ENCODE assay signal across 12 cellular contexts in genomic region chr20:48574383-48574782, GRCh38.
DNase-seq lines count a peak whose midpoint lies in the region; FAIRE-seq and TF ChIP-seq lines count a peak whose summit lies in the region.
"Had no signal": no experiment of that assay in that cellular context is flagged by ENCODE, and none has a peak within 500 bp of the region (broad histone marks: within the 10 kb centered on the region; RNA-seq: fewer than 3 reads in every experiment).

No MANE protein-coding gene starts in this region.

- H3K4me3 ChIP-seq in OCI-LY7 (ENCODE audit: low read depth, low read length, poor library complexity, severe bottlenecking) (no peak overlapping the region), fibroblast of pulmonary artery (replicated peaks; ENCODE audit: low read depth, low read length) (no peak overlapping the region), esophagus squamous epithelium (no peak overlapping the region)
- H3K4me3 ChIP-seq: heart right ventricle, skin epidermis had no signal

- TF ChIP-seq CTCF in D721Med (IDR thresholded peaks at IDR 0.05; ENCODE audit: insufficient read depth, missing control alignments) (peak; percentile 11), OCI-LY7 (conservative IDR thresholded peaks at IDR 0.05; ENCODE audit: low read length) (no peak), fibroblast of pulmonary artery (IDR thresholded peaks at IDR 0.05; ENCODE audit: low read length, missing control alignments) (no peak), GM13976 (IDR thresholded peaks at IDR 0.05; ENCODE audit: borderline replicate concordance, control extremely low read depth, extremely low read depth, insufficient read depth, missing control alignments) (no peak), esophagus squamous epithelium (IDR thresholded peaks at IDR 0.05) (no peak)

- TF ChIP-seq POLR2A in esophagus squamous epithelium (IDR thresholded peaks at IDR 0.05): no peak

- no peak overlapping the region for H2AFZ ChIP-seq in OCI-LY7 (ENCODE audit: low read length)

- CTCF ChIA-PET in HEK293T (lab: Yijun Ruan, JAX): no interaction called here
- CTCF ChIA-PET in OCI-LY7 (lab: Charles Lee; ENCODE audit: unreplicated experiment): interaction anchor here (0.6 kb wide), 1 partner anchor 74 kb away, joined by 3 read pairs; no protein-coding TSS in a partner anchor

- no peak overlapping the region for H3K4me2 ChIP-seq in OCI-LY7 (ENCODE audit: low read length)

- H3K9me3 ChIP-seq in OCI-LY7 (ENCODE audit: low read length): no peaks in the 10 kb centered on the region
- no peaks in the 10 kb centered on the region for H3K9me3 ChIP-seq in esophagus squamous epithelium
- H3K9me3 ChIP-seq: heart right ventricle had no signal

- DNase-seq in D721Med (ENCODE audit: insufficient read length, low spot score): peak; percentile 45
- DNase-seq in HEK293T (ENCODE audit: extremely low spot score): peak; percentile 32
- DNase-seq in OCI-LY7 (ENCODE audit: low spot score): peak; percentile 19
- peak; percentile 10 for DNase-seq in fibroblast of pulmonary artery (ENCODE audit: low read depth)
- no peak for DNase-seq in hepatic stellate cell (ENCODE audit: low spot score)
- DNase-seq in GM13976 (ENCODE audit: low spot score): no peak
- DNase-seq in esophagus squamous epithelium (lab: John Stamatoyannopoulos, UW): no peak
- no peak for DNase-seq in amygdala (lab: John Stamatoyannopoulos, UW)
- DNase-seq: activated CD4-positive, alpha-beta T cell treated with anti-CD3 and anti-CD28 coated beads, Interleukin-2, amount 10 ng/mL, durations not matched to agents 7 days and 5 days; heart right ventricle; MM.1S had no signal

- H3K4me1 ChIP-seq in OCI-LY7 (ENCODE audit: insufficient read depth, low read length, poor library complexity, severe bottlenecking) (no peaks in the 10 kb centered on the region), esophagus squamous epithelium (no peaks in the 10 kb centered on the region)
- H3K4me1 ChIP-seq: heart right ventricle had no signal

- intact Hi-C loops in OCI-LY7 (cut with micrococcal nuclease; ENCODE audit: unreplicated experiment) (no loop called here), esophagus squamous epithelium (cut with DNase I) (no loop called here)

- H3K36me3 ChIP-seq in OCI-LY7 (ENCODE audit: insufficient read depth, low read length) (no peaks in the 10 kb centered on the region), esophagus squamous epithelium (no peaks in the 10 kb centered on the region)
- H3K36me3 ChIP-seq: heart right ventricle had no signal

- no peaks in the 10 kb centered on the region for H4K20me1 ChIP-seq in OCI-LY7 (ENCODE audit: insufficient read depth, low read length)

- H3K79me2 ChIP-seq in OCI-LY7 (ENCODE audit: insufficient read depth, low read depth, low read length): no peaks in the 10 kb centered on the region

- H3K9me2 ChIP-seq in OCI-LY7 (ENCODE audit: insufficient read depth, low read length): no peaks in the 10 kb centered on the region

- in situ Hi-C loops in GM13976 (cut with MboI; ENCODE audit: low sequenced_read_pairs, unreplicated experiment): no loop called here

- BruUV-seq in OCI-LY7 (replicated peaks; lab: Mats Ljungman, UMichigan): no TSS peak

- H3K27me3 ChIP-seq in esophagus squamous epithelium: peaks cover 0 to 35% (median 0%) of the 10 kb centered on the region in 4 donors

- no peak for FAIRE-seq in D721Med (lab: Jason Lieb, UNC)

- POLR2A ChIA-PET in HEK293T (lab: Yijun Ruan, JAX) (no interaction called here), OCI-LY7 (lab: Charles Lee) (no interaction called here)

- WGBS in esophagus squamous epithelium, 2 donors: 0% methylated on average over 1 of the region's 1 CpG; no CpG with 5 or more reads in 1 of the 2 donors

- H3K27ac ChIP-seq in OCI-LY7 (ENCODE audit: low read depth, low read length, poor library complexity, severe bottlenecking) (no peak overlapping the region), esophagus squamous epithelium (no peak overlapping the region)
- H3K27ac ChIP-seq: heart right ventricle, skin epidermis had no signal

TF ChIP-seq in HEK293T, 16 proteins besides CTCF, POLR2A, EP300 and RAD21:
- no peak for TF ChIP-seq L3MBTL2 (conservative IDR thresholded peaks at IDR 0.05)
- TF ChIP-seq BHLHE40 (IDR thresholded peaks at IDR 0.05; ENCODE audit: borderline replicate concordance): no peak
- TF ChIP-seq HDGF (IDR thresholded peaks at IDR 0.05; ENCODE audit: borderline replicate concordance): no peak
- TF ChIP-seq ELF4 (IDR thresholded peaks at IDR 0.05): no peak
- TF ChIP-seq FOXK2 (IDR thresholded peaks at IDR 0.05): no peak
- no peak for TF ChIP-seq SP1 (IDR thresholded peaks at IDR 0.05)
- TF ChIP-seq NFRKB (IDR thresholded peaks at IDR 0.05): no peak
- TF ChIP-seq LEF1 (IDR thresholded peaks at IDR 0.05; ENCODE audit: borderline replicate concordance): no peak
- TF ChIP-seq FOXA1 (IDR thresholded peaks at IDR 0.05): no peak
- TF ChIP-seq FOXM1 (IDR thresholded peaks at IDR 0.05; ENCODE audit: borderline replicate concordance): no peak

Comparison
In these comparisons a context has a peak if more than half of its experiments do, and no peak if none do; other contexts are left out.
1. DNase-seq: peak in D721Med (single experiment), HEK293T (single experiment), OCI-LY7 (single experiment) and fibroblast of pulmonary artery (single experiment); none in hepatic stellate cell (single experiment), GM13976 (single experiment), esophagus squamous epithelium (single experiment) and amygdala (0 of 56).